30 cellular contexts compared by ENCODE assay signal in the genomic region with DNA sequence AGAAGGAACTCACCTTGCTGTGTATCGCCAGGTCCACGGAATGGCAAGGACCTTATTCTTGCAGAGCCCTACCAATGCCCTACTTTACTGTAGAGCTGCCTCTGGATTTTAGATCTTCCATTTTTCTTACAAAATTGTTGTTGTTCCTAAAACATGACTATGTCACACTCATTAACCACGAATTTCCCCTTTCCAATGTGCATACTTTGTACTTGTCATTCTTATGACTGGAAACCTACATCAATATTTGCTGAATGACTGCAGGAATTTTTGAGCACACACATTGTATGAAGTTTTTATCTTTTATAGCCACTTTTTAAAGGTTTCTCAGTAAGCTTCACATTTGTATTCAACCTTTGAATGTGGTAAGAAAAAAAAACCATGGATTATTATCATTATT. TPM values are rescaled to one million over a fixed set of nuclear protein-coding genes. Genes with fewer than 3 reads are reported as not detected.
DNase-seq lines count a peak whose midpoint lies in the region; ATAC-seq, FAIRE-seq and TF ChIP-seq lines count a peak whose summit lies in the region.
"Had no signal": no experiment of that assay in that cellular context is flagged by ENCODE, and none has a peak within 500 bp of the region (broad histone marks: within the 10 kb centered on the region; RNA-seq: fewer than 3 reads in every experiment).

No MANE protein-coding gene starts in this region.

- H3K36me3 ChIP-seq in SJSA1 (no peaks in the 10 kb centered on the region), left lung (no peaks in the 10 kb centered on the region)
- H3K36me3 ChIP-seq: right atrium auricular region, thoracic aorta, vagina, WERI-Rb-1 had no signal

- DNase-seq in H54 (ENCODE audit: insufficient read length, low spot score) (no peak), SJSA1 (ENCODE audit: low read depth in 1 of 2, low spot score in 2 of 2) (no peak), fibroblast of peridontal ligament (ENCODE audit: extremely low read depth) (peak; percentile 30), urothelium cell line (ENCODE audit: low spot score) (no peak), left lung (no peak), germinal center (ENCODE audit: low spot score) (no peak)
- DNase-seq: activated CD4-positive, alpha-beta T cell treated with anti-CD3 and anti-CD28 coated beads, Interleukin-2, amount 10 ng/mL, durations not matched to agents 24 days and 14 days; activated naive CD4-positive, alpha-beta T cell treated with anti-CD3 and anti-CD28 coated beads, Interleukin-2, amount 10 ng/mL, durations not matched to agents 7 days and 5 days; CD4-positive, alpha-beta T cell; dorsolateral prefrontal cortex; foreskin keratinocyte; Karpas-422; left ventricle myocardium superior; midbrain; natural killer cell; NCI-H1092; NCI-H187 treated with DMSO at 0.1 percent for 48 hours; RPMI8226; SK-N-SH; stimulated activated CD4-positive, alpha-beta T cell treated with anti-CD3 and anti-CD28 coated beads, Interleukin-12 subunit alpha, Interleukin-12 subunit beta, amount 100 ng/mL, for 4 hours; stimulated activated CD4-positive, alpha-beta T cell treated with anti-CD3 and anti-CD28 coated beads, Interleukin-4, amount 100 ng/mL, for 24 hours; stimulated activated naive B cell treated with anti-CD40 and anti-IgM and Interleukin-4, amounts not matched to agents 10 μg/mL and 1 μg/mL and 100 μg/mL, for 72 hours; T-helper 2 cell; WERI-Rb-1 had no signal

- FAIRE-seq in H54 (lab: Jason Lieb, UNC) (peak; percentile 23), urothelium cell line (lab: Jason Lieb, UNC) (peak; percentile 74)
- FAIRE-seq: endothelial cell of umbilical vein, G401.6 had no signal

- intact Hi-C loops in left lung (cut with DNase I), result no loop called here

- no peak for TF ChIP-seq CTCF in left lung (IDR thresholded peaks at IDR 0.05)

- H3K27ac ChIP-seq in SJSA1 (peak overlapping the region; percentile 7; the same call in 1 of the 2 replicates), left lung (no peak overlapping the region)
- H3K27ac ChIP-seq: dorsolateral prefrontal cortex, foreskin keratinocyte, right atrium auricular region, thoracic aorta, vagina, WERI-Rb-1 had no signal

- H3K4me3 ChIP-seq in SJSA1, result no peak overlapping the region
- no peak overlapping the region for H3K4me3 ChIP-seq in left lung
- H3K4me3 ChIP-seq: dorsolateral prefrontal cortex, right atrium auricular region, thoracic aorta, vagina had no signal

- H3K4me1 ChIP-seq in SJSA1 (replicated peaks) (peaks cover 39% of the 10 kb centered on the region), left lung (no peaks in the 10 kb centered on the region)
- H3K4me1 ChIP-seq: foreskin keratinocyte, right atrium auricular region, vagina had no signal

- H3K27me3 ChIP-seq in SJSA1 (replicated peaks) (no peaks in the 10 kb centered on the region), left lung (no peaks in the 10 kb centered on the region)
- H3K27me3 ChIP-seq: foreskin keratinocyte, right atrium auricular region, vagina had no signal

- H3K9me3 ChIP-seq in SJSA1 (replicated peaks), result no peaks in the 10 kb centered on the region
- H3K9me3 ChIP-seq in left lung, result no peaks in the 10 kb centered on the region
- H3K9me3 ChIP-seq: right atrium auricular region, SK-N-SH, thoracic aorta, vagina had no signal

- ATAC-seq in GM21723 (IDR thresholded peaks at IDR 0.05; ENCODE audit: unreplicated experiment) (no peak), left lung (no peak)
- ATAC-seq: foreskin keratinocyte; left ventricle myocardium superior; natural killer cell; stimulated activated naive B cell treated with anti-CD40 and anti-IgM and Interleukin-4, amounts not matched to agents 10 μg/mL and 1 μg/mL and 100 μg/mL, for 72 hours had no signal

- no peak for TF ChIP-seq POLR2A in H54 (IDR thresholded peaks at IDR 0.05; ENCODE audit: low read depth, low read length)

RNA-seq across cellular contexts. Expression of a gene that starts 35.9 kb away (rescaled TPM):
- 26.7 and 29.5 TPM in 2 replicates for total RNA-seq in SJSA1 (2014; rRNA removed; shearing (Covaris generic))
- 10 to 100 TPM; 13.4 to 32.7 TPM for total RNA-seq in left lung
